1 cellular context compared by ENCODE assay signal in the genomic region with DNA sequence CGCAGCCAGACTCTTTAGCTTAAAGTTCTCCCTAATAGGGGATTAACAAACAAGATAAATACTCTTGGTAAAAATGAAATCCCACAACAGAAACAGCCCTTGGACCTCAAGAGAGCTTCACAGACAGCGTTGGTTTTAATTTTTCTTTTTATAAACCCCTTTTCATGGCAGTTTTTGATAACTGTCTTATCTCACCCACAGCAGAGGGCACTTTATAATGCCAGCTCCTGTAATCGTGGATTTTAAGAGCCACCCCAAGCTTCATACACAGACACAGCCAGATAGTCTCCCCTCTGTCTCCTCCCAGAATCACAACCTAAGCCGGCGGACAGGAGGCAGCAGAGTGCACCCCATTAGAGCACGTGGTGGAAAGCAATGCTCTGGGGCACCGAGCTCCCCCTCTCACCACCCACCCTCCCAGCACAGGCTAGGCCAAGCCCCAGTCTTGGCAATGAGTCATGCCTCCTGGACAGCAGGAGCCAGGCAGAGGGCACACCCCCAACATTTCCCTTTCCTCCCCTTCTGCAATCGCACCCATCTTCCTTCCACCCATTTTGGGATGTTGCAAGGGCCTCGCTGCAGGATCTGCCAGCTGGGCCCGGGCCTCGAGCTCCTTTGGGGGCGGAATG.
TF ChIP-seq lines count a peak whose summit lies in the region.

No MANE protein-coding gene starts in this region.

TF ChIP-seq in A549, 52 proteins besides CTCF, POLR2A, EP300 and RAD21 (continued from another document):
- TF ChIP-seq, protein P1, sequence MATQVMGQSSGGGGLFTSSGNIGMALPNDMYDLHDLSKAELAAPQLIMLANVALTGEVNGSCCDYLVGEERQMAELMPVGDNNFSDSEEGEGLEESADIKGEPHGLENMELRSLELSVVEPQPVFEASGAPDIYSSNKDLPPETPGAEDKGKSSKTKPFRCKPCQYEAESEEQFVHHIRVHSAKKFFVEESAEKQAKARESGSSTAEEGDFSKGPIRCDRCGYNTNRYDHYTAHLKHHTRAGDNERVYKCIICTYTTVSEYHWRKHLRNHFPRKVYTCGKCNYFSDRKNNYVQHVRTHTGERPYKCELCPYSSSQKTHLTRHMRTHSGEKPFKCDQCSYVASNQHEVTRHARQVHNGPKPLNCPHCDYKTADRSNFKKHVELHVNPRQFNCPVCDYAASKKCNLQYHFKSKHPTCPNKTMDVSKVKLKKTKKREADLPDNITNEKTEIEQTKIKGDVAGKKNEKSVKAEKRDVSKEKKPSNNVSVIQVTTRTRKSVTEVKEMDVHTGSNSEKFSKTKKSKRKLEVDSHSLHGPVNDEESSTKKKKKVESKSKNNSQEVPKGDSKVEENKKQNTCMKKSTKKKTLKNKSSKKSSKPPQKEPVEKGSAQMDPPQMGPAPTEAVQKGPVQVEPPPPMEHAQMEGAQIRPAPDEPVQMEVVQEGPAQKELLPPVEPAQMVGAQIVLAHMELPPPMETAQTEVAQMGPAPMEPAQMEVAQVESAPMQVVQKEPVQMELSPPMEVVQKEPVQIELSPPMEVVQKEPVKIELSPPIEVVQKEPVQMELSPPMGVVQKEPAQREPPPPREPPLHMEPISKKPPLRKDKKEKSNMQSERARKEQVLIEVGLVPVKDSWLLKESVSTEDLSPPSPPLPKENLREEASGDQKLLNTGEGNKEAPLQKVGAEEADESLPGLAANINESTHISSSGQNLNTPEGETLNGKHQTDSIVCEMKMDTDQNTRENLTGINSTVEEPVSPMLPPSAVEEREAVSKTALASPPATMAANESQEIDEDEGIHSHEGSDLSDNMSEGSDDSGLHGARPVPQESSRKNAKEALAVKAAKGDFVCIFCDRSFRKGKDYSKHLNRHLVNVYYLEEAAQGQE (IDR thresholded peaks at IDR 0.05), result 0 out of 2 replicates have a peak, but pooled peaks have one; percentile 16
- TF ChIP-seq ZNF302 (CRISPR knock-in tag; IDR thresholded peaks at IDR 0.05), result no peak
- no peak for TF ChIP-seq HOXA7 (CRISPR knock-in tag; IDR thresholded peaks at IDR 0.05)
- TF ChIP-seq JUN (IDR thresholded peaks at IDR 0.05), result peak; percentile 72 to 88; a peak in 4 of 5 replicates
- peak; percentile 75 for TF ChIP-seq GATA3 (IDR thresholded peaks at IDR 0.05; ENCODE audit: borderline replicate concordance)
- TF ChIP-seq EHMT2 (IDR thresholded peaks at IDR 0.05; ENCODE audit: low read depth), result no peak
- no peak for TF ChIP-seq SREBF2 (IDR thresholded peaks at IDR 0.05)
- TF ChIP-seq, protein P2, sequence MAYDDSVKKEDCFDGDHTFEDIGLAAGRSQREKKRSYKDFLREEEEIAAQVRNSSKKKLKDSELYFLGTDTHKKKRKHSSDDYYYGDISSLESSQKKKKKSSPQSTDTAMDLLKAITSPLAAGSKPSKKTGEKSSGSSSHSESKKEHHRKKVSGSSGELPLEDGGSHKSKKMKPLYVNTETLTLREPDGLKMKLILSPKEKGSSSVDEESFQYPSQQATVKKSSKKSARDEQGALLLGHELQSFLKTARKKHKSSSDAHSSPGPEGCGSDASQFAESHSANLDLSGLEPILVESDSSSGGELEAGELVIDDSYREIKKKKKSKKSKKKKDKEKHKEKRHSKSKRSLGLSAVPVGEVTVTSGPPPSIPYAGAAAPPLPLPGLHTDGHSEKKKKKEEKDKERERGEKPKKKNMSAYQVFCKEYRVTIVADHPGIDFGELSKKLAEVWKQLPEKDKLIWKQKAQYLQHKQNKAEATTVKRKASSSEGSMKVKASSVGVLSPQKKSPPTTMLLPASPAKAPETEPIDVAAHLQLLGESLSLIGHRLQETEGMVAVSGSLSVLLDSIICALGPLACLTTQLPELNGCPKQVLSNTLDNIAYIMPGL (CRISPR knock-in tag; IDR thresholded peaks at IDR 0.05; ENCODE audit: borderline replicate concordance), result no peak
- no peak for TF ChIP-seq RFX5 (IDR thresholded peaks at IDR 0.05)
- no peak for TF ChIP-seq EHF (CRISPR knock-in tag; IDR thresholded peaks at IDR 0.05)
- no peak for TF ChIP-seq ZSCAN20 (CRISPR knock-in tag; IDR thresholded peaks at IDR 0.05)
- TF ChIP-seq POLR2AphosphoS2 (conservative IDR thresholded peaks at IDR 0.05; ENCODE audit: low read length), result no peak
- TF ChIP-seq USF2 (IDR thresholded peaks at IDR 0.05), result peak; percentile 66; the same call in 1 of the 2 replicates
- TF ChIP-seq MAFK (IDR thresholded peaks at IDR 0.05; ENCODE audit: partially characterized antibody), result no peak
- TF ChIP-seq SMC3 (IDR thresholded peaks at IDR 0.05), result peak; percentile 80
- TF ChIP-seq NPAS2 (CRISPR knock-in tag; IDR thresholded peaks at IDR 0.05; ENCODE audit: borderline replicate concordance), result no peak
- no peak for TF ChIP-seq HEYL (CRISPR knock-in tag; IDR thresholded peaks at IDR 0.05)
- TF ChIP-seq FOXS1 (CRISPR knock-in tag; IDR thresholded peaks at IDR 0.05), result no peak
- TF ChIP-seq TP53 (CRISPR knock-in tag; IDR thresholded peaks at IDR 0.05), result no peak
